ENCODE assay signal across 19 cellular contexts in genomic region chr17:48526986-48527741, GRCh38. TPM values are rescaled to one million over a fixed set of nuclear protein-coding genes. Genes with fewer than 3 reads are reported as not detected.
DNase-seq lines count a peak whose midpoint lies in the region; ATAC-seq and TF ChIP-seq lines count a peak whose summit lies in the region.
"Had no signal": no experiment of that assay in that cellular context is flagged by ENCODE, and none has a peak within 500 bp of the region (broad histone marks: within the 10 kb centered on the region; RNA-seq: fewer than 3 reads in every experiment).

No MANE protein-coding gene starts in this region.

- peaks cover 10% of the 10 kb centered on the region for H3K27me3 ChIP-seq in CD8-positive, alpha-beta T cell (ENCODE audit: insufficient read depth, low read length)
- peaks cover 95% of the 10 kb centered on the region for H3K27me3 ChIP-seq in HUES6 (ENCODE audit: control insufficient read depth, insufficient read depth, low read length)
- peaks cover 60% of the 10 kb centered on the region for H3K27me3 ChIP-seq in iPS DF 6.9 (ENCODE audit: control insufficient read depth, insufficient read depth, low read length)
- H3K27me3 ChIP-seq: right lobe of liver, uterus had no signal

- H3K9me3 Mint-ChIP-seq in CD8-positive, alpha-beta T cell = no peaks in the 10 kb centered on the region
- no peaks in the 10 kb centered on the region for H3K9me3 Mint-ChIP-seq in natural killer cell treated with Interleukin-12 subunit alpha and Interleukin-12 subunit beta and Interleukin-15 and Interleukin-18, amount 100 ng/mL, for 72 hours
- H3K9me3 Mint-ChIP-seq: activated T-cell treated with anti-CD3 and anti-CD28 coated beads, Interleukin-2, amount 50 U/mL, for 4 hours; stimulated activated naive B cell treated with anti-CD40 and anti-IgM and Interleukin-4, amounts not matched to agents 10 μg/mL and 1 μg/mL and 100 μg/mL, for 72 hours had no signal

- no peak for ATAC-seq in CD8-positive, alpha-beta T cell
- peak in 1 of 2 donors; percentile 24 for ATAC-seq in natural killer cell treated with Interleukin-12 subunit alpha and Interleukin-12 subunit beta and Interleukin-15 and Interleukin-18, amount 100 ng/mL, for 72 hours
- ATAC-seq in HG03378 (IDR thresholded peaks at IDR 0.05; ENCODE audit: unreplicated experiment) = no peak

- intact Hi-C loops in CD8-positive, alpha-beta T cell (cut with DNase I, micrococcal nuclease) = no loop called here

- CTCF ChIA-PET in CD8-positive, alpha-beta T cell (lab: Charles Lee) = interaction anchor here (0.6 to 0.7 kb wide), 2 partner anchors 19 to 36 kb away, joined by 3 read pairs; no protein-coding TSS in a partner anchor

- H3K9me3 ChIP-seq in CD8-positive, alpha-beta T cell (ENCODE audit: low read length) = no peaks in the 10 kb centered on the region
- no peaks in the 10 kb centered on the region for H3K9me3 ChIP-seq in HUES6 (ENCODE audit: control insufficient read depth, insufficient read depth, low read depth, low read length)
- H3K9me3 ChIP-seq in iPS DF 6.9 (ENCODE audit: control insufficient read depth, insufficient read depth, low read length) = no peaks in the 10 kb centered on the region
- H3K9me3 ChIP-seq: right lobe of liver, uterus had no signal

- no peaks in the 10 kb centered on the region for H3K36me3 Mint-ChIP-seq in CD8-positive, alpha-beta T cell
- peaks cover 5% of the 10 kb centered on the region for H3K36me3 Mint-ChIP-seq in natural killer cell treated with Interleukin-12 subunit alpha and Interleukin-12 subunit beta and Interleukin-15 and Interleukin-18, amount 100 ng/mL, for 72 hours
- H3K36me3 Mint-ChIP-seq: stimulated activated naive B cell treated with anti-CD40 and anti-IgM and Interleukin-4, amounts not matched to agents 10 μg/mL and 1 μg/mL and 100 μg/mL, for 72 hours had no signal

- peaks cover 12% of the 10 kb centered on the region for H3K4me1 Mint-ChIP-seq in CD8-positive, alpha-beta T cell (ENCODE audit: low read depth)
- H3K4me1 Mint-ChIP-seq in natural killer cell treated with Interleukin-12 subunit alpha and Interleukin-12 subunit beta and Interleukin-15 and Interleukin-18, amount 100 ng/mL, for 72 hours (ENCODE audit: low read depth in 2 of 2) = peaks cover 5 to 11% of the 10 kb centered on the region in 2 donors

- WGBS in iPS DF 6.9 (ENCODE audit: insufficient coverage, insufficient read length) = no CpG with 5 or more reads among the region's 56 CpGs

- no peak overlapping the region for H3K27ac ChIP-seq in CD8-positive, alpha-beta T cell (ENCODE audit: low read depth, low read length)
- H3K27ac ChIP-seq in HUES6 (ENCODE audit: low read depth, low read length) (peak overlapping the region; percentile 77; the same call in 1 of the 2 replicates), iPS DF 6.9 (ENCODE audit: low read length) (no peak overlapping the region)
- H3K27ac ChIP-seq: right lobe of liver, uterus had no signal

- peak overlapping the region; percentile 50 for H3K4me3 Mint-ChIP-seq in CD8-positive, alpha-beta T cell
- peak overlapping the region; percentile 60 for H3K4me3 Mint-ChIP-seq in natural killer cell treated with Interleukin-12 subunit alpha and Interleukin-12 subunit beta and Interleukin-15 and Interleukin-18, amount 100 ng/mL, for 72 hours
- H3K4me3 Mint-ChIP-seq: activated T-cell treated with anti-CD3 and anti-CD28 coated beads, Interleukin-2, amount 50 U/mL, for 4 hours had no signal

- peak overlapping the region; percentile 61 for H3K9ac ChIP-seq in HUES6 (ENCODE audit: low read length)

- no peak overlapping the region for H3K4me3 ChIP-seq in CD8-positive, alpha-beta T cell (ENCODE audit: low read depth, low read length)
- H3K4me3 ChIP-seq in HUES6 (ENCODE audit: low read depth, low read length) (peak overlapping the region; percentile 52), iPS DF 6.9 (ENCODE audit: low read length) (peak overlapping the region; percentile 22; the same call in 1 of the 2 replicates)
- H3K4me3 ChIP-seq: right lobe of liver, uterus had no signal

- no peak overlapping the region for H3K27ac Mint-ChIP-seq in CD8-positive, alpha-beta T cell
- H3K27ac Mint-ChIP-seq in natural killer cell treated with Interleukin-12 subunit alpha and Interleukin-12 subunit beta and Interleukin-15 and Interleukin-18, amount 100 ng/mL, for 72 hours = no peak overlapping the region
- H3K27ac Mint-ChIP-seq: stimulated activated naive B cell treated with anti-CD40 and anti-IgM and Interleukin-4, amounts not matched to agents 10 μg/mL and 1 μg/mL and 100 μg/mL, for 72 hours had no signal

- H3K27me3 Mint-ChIP-seq in CD8-positive, alpha-beta T cell (ENCODE audit: low read depth) = peaks cover 33% of the 10 kb centered on the region
- H3K27me3 Mint-ChIP-seq in natural killer cell treated with Interleukin-12 subunit alpha and Interleukin-12 subunit beta and Interleukin-15 and Interleukin-18, amount 100 ng/mL, for 72 hours = peaks cover 20 to 23% of the 10 kb centered on the region in 2 donors

- DNase-seq in CD8-positive, alpha-beta T cell = peak in 1 of 7 experiments; percentile 9
- DNase-seq in iPS DF 6.9 (ENCODE audit: low read depth, low spot score) = no peak
- no peak for DNase-seq in natural killer cell treated with Interleukin-12 subunit alpha and Interleukin-12 subunit beta and Interleukin-15 and Interleukin-18, amount 100 ng/mL, for 72 hours (ENCODE audit: low spot score)
- DNase-seq in NOMO-1 treated with DMSO at 0.1 percent for 48 hours (lab: John Stamatoyannopoulos, UW; ENCODE audit: unreplicated experiment) = no peak
- no peak for DNase-seq in C1 segment of cervical spinal cord (lab: John Stamatoyannopoulos, UW)
- DNase-seq in T-helper 1 cell = no peak
- DNase-seq: activated CD4-positive, CD25-positive, alpha-beta regulatory T cell treated with anti-CD3 and anti-CD28 coated beads, Interleukin-2, amount 50 U/mL, for 72 hours; activated T-cell treated with anti-CD3 and anti-CD28 coated beads, Interleukin-2, amount 50 U/mL, for 4 hours; anterior cingulate cortex; DMS53; NCI-H1105; NCI-H446 treated with DMSO at 0.1 percent for 48 hours; OCI-M1; right lobe of liver; stimulated activated naive B cell treated with anti-CD40 and anti-IgM and Interleukin-4, amounts not matched to agents 10 μg/mL and 1 μg/mL and 100 μg/mL, for 72 hours; uterus had no signal

- H3K4me1 ChIP-seq in CD8-positive, alpha-beta T cell (ENCODE audit: insufficient read depth, low read length) = peaks cover 9% of the 10 kb centered on the region
- H3K4me1 ChIP-seq in HUES6 (ENCODE audit: control insufficient read depth, insufficient read depth, low read length) (peaks cover 62% of the 10 kb centered on the region), iPS DF 6.9 (ENCODE audit: control insufficient read depth, insufficient read depth, low read length) (peaks cover 24% of the 10 kb centered on the region)
- H3K4me1 ChIP-seq: right lobe of liver, uterus had no signal

- TF ChIP-seq CTCF in CD8-positive, alpha-beta T cell (IDR thresholded peaks at IDR 0.05) = no peak

- POLR2A ChIA-PET in CD8-positive, alpha-beta T cell (lab: Charles Lee) = interaction anchor here (0.6 kb wide), 1 partner anchor 19 kb away, joined by 3 read pairs; no protein-coding TSS in a partner anchor

- no peaks in the 10 kb centered on the region for H3K36me3 ChIP-seq in CD8-positive, alpha-beta T cell (ENCODE audit: insufficient read depth, low read length)
- H3K36me3 ChIP-seq in HUES6 (ENCODE audit: control insufficient read depth, insufficient read depth, low read length) = no peaks in the 10 kb centered on the region
- H3K36me3 ChIP-seq in iPS DF 6.9 (ENCODE audit: control insufficient read depth, insufficient read depth, low read length) = no peaks in the 10 kb centered on the region
- H3K36me3 ChIP-seq: right lobe of liver, uterus had no signal

RNA-seq across cellular contexts. Expression of gene HOXB1, which starts 3.6 kb away (rescaled TPM):
- not detected for total RNA-seq in CD8-positive, alpha-beta T cell
- total RNA-seq in natural killer cell treated with Interleukin-12 subunit alpha and Interleukin-12 subunit beta and Interleukin-15 and Interleukin-18, amount 100 ng/mL, for 72 hours = not detected
- total RNA-seq: activated T-cell treated with anti-CD3 and anti-CD28 coated beads, Interleukin-2, amount 50 U/mL, for 4 hours; myocyte; right lobe of liver; uterus had no signal

RNA-seq across cellular contexts. Expression of gene HOXB2, which starts 17.7 kb away (rescaled TPM):
- 10 to 100 TPM; 13.7 to 15.0 TPM for total RNA-seq in CD8-positive, alpha-beta T cell
- total RNA-seq in natural killer cell treated with Interleukin-12 subunit alpha and Interleukin-12 subunit beta and Interleukin-15 and Interleukin-18, amount 100 ng/mL, for 72 hours = 10 to 100 TPM; 20.8 to 30.0 TPM

RNA-seq across cellular contexts. Expression of gene HOXB4, which starts 51.0 kb away (rescaled TPM):
- under 1 TPM; 0.57 to 0.64 TPM for total RNA-seq in CD8-positive, alpha-beta T cell
- 1 to 10 TPM; 6.9 to 8.2 TPM for total RNA-seq in natural killer cell treated with Interleukin-12 subunit alpha and Interleukin-12 subunit beta and Interleukin-15 and Interleukin-18, amount 100 ng/mL, for 72 hours

Comparison
In these comparisons a context has a peak if more than half of its experiments do, and no peak if none do; other contexts are left out.
1. RNA of gene HOXB4, which starts 51.0 kb away (total RNA-seq): 6.9 to 8.2 TPM in natural killer cell treated with Interleukin-12 subunit alpha and Interleukin-12 subunit beta and Interleukin-15 and Interleukin-18, amount 100 ng/mL, for 72 hours; 0.57 to 0.64 TPM in CD8-positive, alpha-beta T cell; every median in the first group is over 4 times any median in the second.